Comparison of ENCODE assay signal across 9 cellular contexts in genomic region chr14:39015360-39015961, GRCh38.
DNase-seq lines count a peak whose midpoint lies in the region; ATAC-seq and TF ChIP-seq lines count a peak whose summit lies in the region.
"Had no signal": no experiment of that assay in that cellular context is flagged by ENCODE, and none has a peak within 500 bp of the region (broad histone marks: within the 10 kb centered on the region; RNA-seq: fewer than 3 reads in every experiment).

No MANE protein-coding gene starts in this region.

- TF ChIP-seq CTCF in GM20000 (IDR thresholded peaks at IDR 0.05; ENCODE audit: extremely low read depth, missing control alignments): peak; percentile 56
- peak; percentile 74; the same call in 1 of the 2 replicates for TF ChIP-seq CTCF in Panc1 (IDR thresholded peaks at IDR 0.05)
- peak; percentile 80 for TF ChIP-seq CTCF in endothelial cell (IDR thresholded peaks at IDR 0.05; ENCODE audit: unreplicated experiment)
- TF ChIP-seq CTCF in nephron progenitor cell (IDR thresholded peaks at IDR 0.05): peak; percentile 85

- DNase-seq in NCI-H1436 (lab: John Stamatoyannopoulos, UW): peak; percentile 38
- no peak for DNase-seq in NCI-H1436 treated with DMSO at 0.1 percent for 48 hours (lab: John Stamatoyannopoulos, UW)
- DNase-seq in GM20000 (ENCODE audit: low spot score): peak; percentile 68
- peak; percentile 24 for DNase-seq in HuH-7 (ENCODE audit: low spot score)
- DNase-seq in Panc1 (ENCODE audit: low read depth, low spot score): peak; percentile 8
- DNase-seq in endothelial cell (ENCODE audit: low spot score): peak; percentile 22
- DNase-seq in nephron progenitor cell: peak; percentile 21

- peaks cover 4% of the 10 kb centered on the region for H3K9me3 Mint-ChIP-seq in endothelial cell (ENCODE audit: unreplicated experiment)
- peaks cover 32% of the 10 kb centered on the region for H3K9me3 Mint-ChIP-seq in nephron progenitor cell

- H3K27ac ChIP-seq in Panc1 (ENCODE audit: low read length): no peak overlapping the region
- H3K27ac ChIP-seq: BLaER1 treated with 17β-estradiol and CSF1 and Interleukin-3, amounts not matched to agents 10 nM and 100 nM had no signal

- H3K4me3 ChIP-seq in Panc1 (ENCODE audit: low read depth in 2 of 2, low read length in 2 of 2): no peak overlapping the region
- H3K4me3 ChIP-seq: BLaER1 treated with 17β-estradiol and CSF1 and Interleukin-3, amounts not matched to agents 10 nM and 100 nM had no signal

- no peaks in the 10 kb centered on the region for H3K36me3 ChIP-seq in Panc1 (ENCODE audit: control insufficient read depth, insufficient read depth, low read length)
- H3K36me3 ChIP-seq: BLaER1 treated with 17β-estradiol and CSF1 and Interleukin-3, amounts not matched to agents 10 nM and 100 nM had no signal

- CTCF ChIA-PET in Panc1 (lab: Charles Lee): interaction anchor here (0.5 to 1.0 kb wide), 2 partner anchors 294 to 549 kb away, joined by 3 read pairs; no protein-coding TSS in a partner anchor

- no TSS peak for BruUV-seq in Panc1 (replicated peaks; lab: Mats Ljungman, UMichigan)

- H3K4me1 Mint-ChIP-seq in endothelial cell (ENCODE audit: unreplicated experiment) (peaks cover 11% of the 10 kb centered on the region), nephron progenitor cell (peaks cover 20% of the 10 kb centered on the region)

- in situ Hi-C loops in Panc1 (cut with HindIII; ENCODE audit: low pct_unique_long_range_greater_than_20kb, low sequenced_read_pairs): no loop called here

- H3K4me3 Mint-ChIP-seq in endothelial cell (ENCODE audit: unreplicated experiment): no peak overlapping the region
- H3K4me3 Mint-ChIP-seq in nephron progenitor cell: no peak overlapping the region

- no peaks in the 10 kb centered on the region for H3K27me3 Mint-ChIP-seq in endothelial cell (ENCODE audit: unreplicated experiment)
- no peaks in the 10 kb centered on the region for H3K27me3 Mint-ChIP-seq in nephron progenitor cell (ENCODE audit: low read depth, poor library complexity)

- H3K27ac Mint-ChIP-seq in endothelial cell (ENCODE audit: unreplicated experiment) (no peak overlapping the region), nephron progenitor cell (no peak overlapping the region)

- intact Hi-C loops in Panc1 (cut with micrococcal nuclease; ENCODE audit: unreplicated experiment): loop anchor here (10.0 kb wide), 1 partner anchor 1111 kb away; no protein-coding TSS in a partner anchor

- no peaks in the 10 kb centered on the region for H3K27me3 ChIP-seq in Panc1 (ENCODE audit: control insufficient read depth, insufficient read depth, low read length)
- H3K27me3 ChIP-seq: BLaER1 treated with 17β-estradiol and CSF1 and Interleukin-3, amounts not matched to agents 10 nM and 100 nM had no signal

- H3K36me3 Mint-ChIP-seq in endothelial cell (ENCODE audit: low read depth, unreplicated experiment): no peaks in the 10 kb centered on the region
- H3K36me3 Mint-ChIP-seq in nephron progenitor cell (ENCODE audit: low read depth): peaks cover 23% of the 10 kb centered on the region

- ATAC-seq in Panc1: no peak
- ATAC-seq in GM19324 (IDR thresholded peaks at IDR 0.05; ENCODE audit: low FRiP score, unreplicated experiment): no peak

- no peaks in the 10 kb centered on the region for H3K4me1 ChIP-seq in Panc1 (ENCODE audit: control insufficient read depth, insufficient read depth, low read length)
- H3K4me1 ChIP-seq: BLaER1 treated with 17β-estradiol and CSF1 and Interleukin-3, amounts not matched to agents 10 nM and 100 nM had no signal

- POLR2A ChIA-PET in Panc1 (lab: Charles Lee): no interaction called here

- no peaks in the 10 kb centered on the region for H3K9me3 ChIP-seq in Panc1 (ENCODE audit: control insufficient read depth, insufficient read depth, low read depth, low read length)
- H3K9me3 ChIP-seq: BLaER1 treated with 17β-estradiol and CSF1 and Interleukin-3, amounts not matched to agents 10 nM and 100 nM had no signal
